Comparison of ENCODE assay signal across 8 cellular contexts in the genomic region with DNA sequence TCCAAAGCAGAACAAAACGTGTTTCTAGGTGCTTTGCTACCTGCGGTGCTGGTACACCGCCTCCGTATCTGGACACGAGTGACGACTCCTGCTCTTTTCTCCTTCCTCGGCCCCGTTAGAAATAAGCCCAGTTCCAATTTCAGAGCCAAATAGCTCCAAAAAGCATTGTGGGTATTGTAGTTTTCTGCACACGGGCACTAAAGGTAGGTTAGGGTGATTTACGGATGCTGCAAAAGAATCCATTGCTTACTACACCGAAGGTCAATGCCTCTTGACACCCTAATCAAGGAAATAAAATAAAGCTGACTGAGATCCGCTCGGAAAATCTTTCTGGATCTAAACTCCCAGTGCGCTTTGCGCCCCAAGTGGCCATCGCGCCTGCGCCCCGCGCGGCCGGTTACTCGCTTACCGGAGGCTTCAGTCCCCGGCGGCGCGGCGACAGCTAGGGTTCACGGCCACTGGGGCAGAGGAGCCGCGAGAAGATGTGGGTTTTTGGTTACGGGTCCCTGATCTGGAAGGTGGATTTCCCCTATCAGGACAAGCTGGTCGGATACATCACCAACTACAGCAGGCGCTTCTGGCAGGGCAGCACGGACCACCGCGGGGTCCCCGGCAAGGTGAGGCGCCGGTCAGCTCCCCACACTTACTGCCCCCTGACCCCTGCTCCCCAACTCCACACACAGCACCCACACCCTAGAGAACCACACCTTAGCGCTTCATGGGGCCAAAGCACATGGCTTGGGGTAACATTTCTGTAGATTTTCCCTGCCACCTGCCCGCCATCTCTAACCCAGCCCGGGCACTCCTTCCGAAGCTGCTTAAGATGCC. TPM values are rescaled to one million over a fixed set of nuclear protein-coding genes. Genes with fewer than 3 reads are reported as not detected.
DNase-seq lines count a peak whose midpoint lies in the region; ATAC-seq and TF ChIP-seq lines count a peak whose summit lies in the region.

A gene (plus strand): TSS at position 400 of the 828 bp plus-strand sequence. CDS start 83 bp downstream, at position 483.

- DNase-seq in NCI-H146 treated with DMSO at 0.1 percent for 48 hours (lab: John Stamatoyannopoulos, UW; ENCODE audit: unreplicated experiment) (peak; percentile 80), amygdala (lab: John Stamatoyannopoulos, UW) (peak; percentile 16 to 86 (median 64)), left ventricle myocardium superior (peak; percentile 94), pulmonary artery endothelial cell (ENCODE audit: low read depth, low spot score) (peak; percentile 51), uterus (peak; percentile 77 to 78)

- ATAC-seq in GM18498 (IDR thresholded peaks at IDR 0.05; ENCODE audit: unreplicated experiment), result peak; percentile 91
- peak; percentile 86 for ATAC-seq in HG02884 (IDR thresholded peaks at IDR 0.05; ENCODE audit: unreplicated experiment)
- peak; percentile 97 for ATAC-seq in left ventricle myocardium superior

- H3K9me3 ChIP-seq in uterus, result no peaks in the 10 kb centered on the region

- peak; percentile 25 to 59 (median 44) for TF ChIP-seq CTCF in uterus (IDR thresholded peaks at IDR 0.05)

- peaks cover 11% of the 10 kb centered on the region for H3K36me3 Mint-ChIP-seq in T-helper 1 cell treated with Interleukin-12 subunit alpha and Interleukin-12 subunit beta and Interleukin-4 antibody, amounts not matched to agents 30 μg/mL and 1 μg/mL, for 36 hours (ENCODE audit: low read depth)

- peak within 1 kb of the TSS; percentile 94 for H3K27ac Mint-ChIP-seq in T-helper 1 cell treated with Interleukin-12 subunit alpha and Interleukin-12 subunit beta and Interleukin-4 antibody, amounts not matched to agents 30 μg/mL and 1 μg/mL, for 36 hours

- peak within 1 kb of the TSS; percentile 95 for H3K4me3 Mint-ChIP-seq in T-helper 1 cell treated with Interleukin-12 subunit alpha and Interleukin-12 subunit beta and Interleukin-4 antibody, amounts not matched to agents 30 μg/mL and 1 μg/mL, for 36 hours

- H3K27me3 Mint-ChIP-seq in T-helper 1 cell treated with Interleukin-12 subunit alpha and Interleukin-12 subunit beta and Interleukin-4 antibody, amounts not matched to agents 30 μg/mL and 1 μg/mL, for 36 hours (ENCODE audit: low read depth), result no peaks in the 10 kb centered on the region

- H3K4me1 Mint-ChIP-seq in T-helper 1 cell treated with Interleukin-12 subunit alpha and Interleukin-12 subunit beta and Interleukin-4 antibody, amounts not matched to agents 30 μg/mL and 1 μg/mL, for 36 hours (ENCODE audit: low read depth), result peaks cover 27% of the 10 kb centered on the region

- H3K4me3 ChIP-seq in uterus, result peak within 1 kb of the TSS; percentile 90 to 94

- intact Hi-C loops in left ventricle myocardium superior (cut with micrococcal nuclease) (no loop called here), uterus (cut with DNase I; ENCODE audit: low total_unique reads) (no loop called here)

- H3K27me3 ChIP-seq in uterus, result no peaks in the 10 kb centered on the region

- no peaks in the 10 kb centered on the region for H3K9me3 Mint-ChIP-seq in T-helper 1 cell treated with Interleukin-12 subunit alpha and Interleukin-12 subunit beta and Interleukin-4 antibody, amounts not matched to agents 30 μg/mL and 1 μg/mL, for 36 hours

- no peaks in the 10 kb centered on the region for H3K4me1 ChIP-seq in uterus

- peak within 1 kb of the TSS; percentile 81 to 82 for H3K27ac ChIP-seq in uterus

- H3K36me3 ChIP-seq in uterus, result no peaks in the 10 kb centered on the region

- peak; percentile 14 to 23 for TF ChIP-seq POLR2A in uterus (IDR thresholded peaks at IDR 0.05)

RNA-seq across cellular contexts. Expression of the gene that starts here (rescaled TPM):
- total RNA-seq in left ventricle myocardium superior (6.0 TPM), pulmonary artery endothelial cell (8.8 and 16.6 TPM in 2 replicates), uterus (1 to 10 TPM in 3 of 4 donors, under 1 TPM in 1; 0.51 to 5.3 (median 2.9) TPM)

Comparison
In these comparisons a context has a peak if more than half of its experiments do, and no peak if none do; other contexts are left out.
1. Peak in every context shown above with its lines: DNase-seq, ATAC-seq, H3K4me3 ChIP-seq and H3K27ac ChIP-seq.